In the genomic region with DNA sequence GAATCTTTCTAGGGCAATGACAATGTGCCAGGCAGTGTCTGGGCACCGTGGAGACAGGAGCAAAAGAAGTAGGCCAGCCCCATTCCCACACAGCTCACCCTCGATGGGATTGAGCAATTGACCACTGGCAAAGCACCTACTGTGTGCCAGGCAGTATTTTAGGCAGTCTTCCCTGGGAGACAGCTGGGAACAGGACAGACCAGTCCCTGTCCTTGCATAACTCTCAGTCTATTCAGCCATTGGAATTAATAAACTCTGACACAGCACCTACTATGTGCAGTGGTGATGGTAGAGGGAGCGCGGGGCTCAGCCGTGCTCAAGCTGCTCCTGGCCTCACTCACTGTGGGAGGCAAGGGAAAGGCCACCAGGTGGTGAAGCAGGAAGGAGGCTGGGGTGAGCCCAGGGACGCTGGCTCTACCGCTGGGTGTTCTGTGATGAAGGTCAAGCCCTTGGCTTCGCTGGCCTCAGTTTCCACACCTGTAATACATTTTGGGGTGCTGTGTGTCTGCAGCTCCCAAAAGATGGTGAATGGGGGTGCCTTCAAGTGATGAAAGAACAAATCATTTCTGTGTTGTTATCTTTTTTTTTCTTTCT, we compare ENCODE assay signal across 22 cellular contexts.
"Had no signal": no experiment of that assay in that cellular context is flagged by ENCODE, and none has a peak within 500 bp of the region (broad histone marks: within the 10 kb centered on the region; RNA-seq: fewer than 3 reads in every experiment).

No MANE protein-coding gene starts in this region.

- H3K27ac ChIP-seq: KMS-11, SJCRH30, VCaP had no signal

- H3K36me3 ChIP-seq: MG63, SJCRH30 had no signal

- H3K9me3 ChIP-seq: MG63, SJCRH30, SK-N-SH had no signal

- H3K27me3 ChIP-seq: MG63, SJCRH30 had no signal

- H3K4me2 ChIP-seq: KMS-11, SK-N-SH had no signal

- FAIRE-seq: astrocyte had no signal

- DNase-seq: activated CD4-positive, alpha-beta memory T cell treated with anti-CD3 and anti-CD28 coated beads for 36 hours; activated CD4-positive, alpha-beta T cell treated with anti-CD3 and anti-CD28 coated beads, Interleukin-2, amount 10 ng/mL, durations not matched to agents 7 days and 5 days; activated CD4-positive, CD25-positive, alpha-beta regulatory T cell; activated CD8-positive, alpha-beta memory T cell treated with anti-CD3 and anti-CD28 coated beads for 24 hours; activated effector memory CD4-positive, alpha-beta T cell treated with anti-CD3 and anti-CD28 coated beads, Interleukin-2, amount 50 U/mL, for 16 hours; activated naive CD4-positive, alpha-beta T cell treated with Interleukin-2 at 50 U/mL for 16 hours; activated T-cell treated with anti-CD3 and anti-CD28 coated beads, Interleukin-2, amount 50 U/mL, for 4 hours; amygdala; MG63; MV-4-11; NCI-H1092 treated with DMSO at 0.1 percent for 48 hours; NCI-H1436 treated with DMSO at 0.1 percent for 48 hours; NCI-H187; NCI-H2081; NCI-H526; NCI-H774; SJCRH30; SK-N-SH; T-helper 1 cell had no signal

- H3K9ac ChIP-seq: KMS-11, SK-N-SH had no signal

- H3K4me3 ChIP-seq: MG63, SJCRH30 had no signal

- ATAC-seq: activated T-cell treated with anti-CD3 and anti-CD28 coated beads, Interleukin-2, amount 50 U/mL, for 4 hours had no signal
